29 cellular contexts compared by ENCODE assay signal in genomic region chr2:177557794-177558193, GRCh38.
"Had no signal": no experiment of that assay in that cellular context is flagged by ENCODE, and none has a peak within 500 bp of the region (broad histone marks: within the 10 kb centered on the region; RNA-seq: fewer than 3 reads in every experiment).

No MANE protein-coding gene starts in this region.

- H3K4me1 Mint-ChIP-seq: endodermal cell had no signal

- DNase-seq: colonic mucosa; cortex of kidney; dermis blood vessel endothelial cell; dorsolateral prefrontal cortex; effector CD4-positive, alpha-beta T cell; effector CD8-positive, alpha-beta T cell; effector memory CD4-positive, alpha-beta T cell; effector memory CD8-positive, alpha-beta T cell; endodermal cell; erythroblast; esophagus squamous epithelium; foreskin fibroblast; foreskin keratinocyte; foreskin melanocyte; gastrocnemius medialis; glutamatergic neuron; head of caudate nucleus; heart left ventricle; heart right ventricle had no signal

- H3K4me3 Mint-ChIP-seq: dendritic cell treated with granulocyte-macrophage colony-stimulating factor and Interleukin-4, amounts not matched to agents 40 ng/mL and 50 ng/mL, for 4 days; effector memory CD8-positive, alpha-beta T cell; endodermal cell had no signal

- H3K4me1 ChIP-seq: colonic mucosa, esophagus squamous epithelium, gastroesophageal sphincter had no signal

- FAIRE-seq: colon, endometrium, endothelial cell of umbilical vein, frontal cortex had no signal

- H3K4me3 ChIP-seq: colonic mucosa, coronary artery, dorsolateral prefrontal cortex, esophagus muscularis mucosa, esophagus squamous epithelium, gastrocnemius medialis, gastroesophageal sphincter, heart left ventricle, heart right ventricle had no signal

- H3K36me3 ChIP-seq: colonic mucosa, esophagus muscularis mucosa, esophagus squamous epithelium, gastrocnemius medialis, gastroesophageal sphincter, heart left ventricle, heart right ventricle had no signal

- ATAC-seq: effector memory CD8-positive, alpha-beta T cell; esophagus mucosa; foreskin keratinocyte; gastrocnemius medialis; gastroesophageal sphincter; heart left ventricle; heart right ventricle had no signal

- H3K27ac ChIP-seq: colonic mucosa, coronary artery, dorsolateral prefrontal cortex, epithelial cell of prostate, esophagus muscularis mucosa, esophagus squamous epithelium, foreskin keratinocyte, gastrocnemius medialis, gastroesophageal sphincter, heart left ventricle, heart right ventricle had no signal

- H3K27me3 Mint-ChIP-seq: dendritic cell treated with granulocyte-macrophage colony-stimulating factor and Interleukin-4, amounts not matched to agents 40 ng/mL and 50 ng/mL, for 4 days; effector memory CD8-positive, alpha-beta T cell had no signal

- H3K27me3 ChIP-seq: colonic mucosa, dorsolateral prefrontal cortex, esophagus muscularis mucosa, esophagus squamous epithelium, foreskin keratinocyte, gastrocnemius medialis, gastroesophageal sphincter, heart left ventricle, heart right ventricle had no signal

- H3K27ac Mint-ChIP-seq: dendritic cell treated with granulocyte-macrophage colony-stimulating factor and Interleukin-4, amounts not matched to agents 40 ng/mL and 50 ng/mL, for 4 days; effector memory CD8-positive, alpha-beta T cell; endodermal cell had no signal

- H3K9me3 Mint-ChIP-seq: dendritic cell treated with granulocyte-macrophage colony-stimulating factor and Interleukin-4, amounts not matched to agents 40 ng/mL and 50 ng/mL, for 4 days; effector memory CD8-positive, alpha-beta T cell had no signal

- H3K9me3 ChIP-seq: colonic mucosa, esophagus muscularis mucosa, esophagus squamous epithelium, gastrocnemius medialis, gastroesophageal sphincter, heart left ventricle, heart right ventricle had no signal
